ENCODE assay signal across 15 cellular contexts in the genomic region with DNA sequence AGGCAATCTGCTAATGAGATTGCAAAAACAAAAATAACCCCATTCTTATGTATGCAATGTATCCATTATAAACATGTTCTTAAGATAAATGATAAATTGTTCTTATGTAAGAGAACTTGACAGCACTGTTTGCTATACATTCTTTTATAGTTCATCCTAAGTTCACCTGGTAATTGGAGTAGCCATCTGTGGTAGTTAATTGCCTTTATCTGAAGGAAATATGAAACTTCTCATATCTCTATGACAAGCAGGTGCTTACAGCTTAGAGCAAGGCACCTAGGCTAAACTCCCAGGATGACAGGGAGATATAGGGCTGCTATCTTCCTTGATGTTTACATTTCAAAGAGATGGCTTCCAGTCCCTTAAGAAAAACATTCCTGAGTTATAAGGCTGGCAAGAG. TPM values are rescaled to one million over a fixed set of nuclear protein-coding genes. Genes with fewer than 3 reads are reported as not detected.
DNase-seq lines count a peak whose midpoint lies in the region; ATAC-seq and TF ChIP-seq lines count a peak whose summit lies in the region.
"Had no signal": no experiment of that assay in that cellular context is flagged by ENCODE, and none has a peak within 500 bp of the region (broad histone marks: within the 10 kb centered on the region; RNA-seq: fewer than 3 reads in every experiment).

No MANE protein-coding gene starts in this region.

- intact Hi-C loops in Right ventricle myocardium inferior (cut with DNase I), result no loop called here

- H3K27ac Mint-ChIP-seq in type B pancreatic cell, result peak overlapping the region; percentile 67
- no peak overlapping the region for H3K27ac Mint-ChIP-seq in stimulated activated naive B cell treated with anti-CD40 and anti-IgM and Interleukin-4, amounts not matched to agents 10 μg/mL and 1 μg/mL and 100 μg/mL, for 72 hours
- H3K27ac Mint-ChIP-seq: CD14-positive monocyte, IgD-negative memory B cell had no signal

- H3K36me3 Mint-ChIP-seq in type B pancreatic cell, result no peaks in the 10 kb centered on the region
- peaks cover 9 to 10% of the 10 kb centered on the region in 2 donors for H3K36me3 Mint-ChIP-seq in stimulated activated naive B cell treated with anti-CD40 and anti-IgM and Interleukin-4, amounts not matched to agents 10 μg/mL and 1 μg/mL and 100 μg/mL, for 72 hours
- H3K36me3 Mint-ChIP-seq: CD14-positive monocyte had no signal

- peak; percentile 79 for DNase-seq in NCI-H2171 treated with DMSO at 0.1 percent for 48 hours (lab: John Stamatoyannopoulos, UW)
- DNase-seq in NCI-H2171 (lab: John Stamatoyannopoulos, UW), result no peak
- peak; percentile 67 for DNase-seq in NCI-H2029 (lab: John Stamatoyannopoulos, UW)
- DNase-seq in NCI-H748 (lab: John Stamatoyannopoulos, UW; ENCODE audit: unreplicated experiment), result peak; percentile 77
- no peak for DNase-seq in type B pancreatic cell (ENCODE audit: extremely low spot score, unreplicated experiment)
- no peak for DNase-seq in stimulated activated naive B cell treated with anti-CD40 and anti-IgM and Interleukin-4, amounts not matched to agents 10 μg/mL and 1 μg/mL and 100 μg/mL, for 72 hours
- DNase-seq in Right ventricle myocardium inferior (ENCODE audit: missing footprints), result no peak
- DNase-seq: DND-41, GDM1, HCEC 1CT, NCI-H82, T-helper 9 cell had no signal

- H3K9me3 Mint-ChIP-seq in type B pancreatic cell, result peaks cover 13% of the 10 kb centered on the region
- H3K9me3 Mint-ChIP-seq in stimulated activated naive B cell treated with anti-CD40 and anti-IgM and Interleukin-4, amounts not matched to agents 10 μg/mL and 1 μg/mL and 100 μg/mL, for 72 hours, result peaks cover 10 to 14% of the 10 kb centered on the region in 2 donors

- peak overlapping the region; percentile 23 for H3K4me3 Mint-ChIP-seq in type B pancreatic cell
- H3K4me3 Mint-ChIP-seq in stimulated activated naive B cell treated with anti-CD40 and anti-IgM and Interleukin-4, amounts not matched to agents 10 μg/mL and 1 μg/mL and 100 μg/mL, for 72 hours, result no peak overlapping the region
- H3K4me3 Mint-ChIP-seq: CD14-positive monocyte, IgD-negative memory B cell had no signal

- no peaks in the 10 kb centered on the region for H3K27me3 Mint-ChIP-seq in type B pancreatic cell
- H3K27me3 Mint-ChIP-seq in stimulated activated naive B cell treated with anti-CD40 and anti-IgM and Interleukin-4, amounts not matched to agents 10 μg/mL and 1 μg/mL and 100 μg/mL, for 72 hours, result peaks cover 31 to 38% of the 10 kb centered on the region in 2 donors

- no peak for ATAC-seq in stimulated activated naive B cell treated with anti-CD40 and anti-IgM and Interleukin-4, amounts not matched to agents 10 μg/mL and 1 μg/mL and 100 μg/mL, for 72 hours (replicated peaks)
- ATAC-seq in Right ventricle myocardium inferior (no peak), HG02763 (IDR thresholded peaks at IDR 0.05; ENCODE audit: unreplicated experiment) (no peak)

- no peaks in the 10 kb centered on the region for H3K4me1 Mint-ChIP-seq in type B pancreatic cell (ENCODE audit: unreplicated experiment)
- H3K4me1 Mint-ChIP-seq in stimulated activated naive B cell treated with anti-CD40 and anti-IgM and Interleukin-4, amounts not matched to agents 10 μg/mL and 1 μg/mL and 100 μg/mL, for 72 hours, result no peaks in the 10 kb centered on the region
- H3K4me1 Mint-ChIP-seq: CD14-positive monocyte, IgD-negative memory B cell had no signal

- no peak for TF ChIP-seq CTCF in type B pancreatic cell (conservative IDR thresholded peaks at IDR 0.05)

RNA-seq across cellular contexts. Expression of a gene that starts 21.3 kb away (rescaled TPM):
- 21.8 and 36.4 TPM in 2 replicates for total RNA-seq in type B pancreatic cell (ENCODE audit: low replicate concordance)
- 2.7 TPM for total RNA-seq in Right ventricle myocardium inferior

RNA-seq across cellular contexts. Expression of a gene that starts 21.8 kb away (rescaled TPM):
- 6.3 and 7.8 TPM in 2 replicates for total RNA-seq in type B pancreatic cell (ENCODE audit: low replicate concordance)
- total RNA-seq in Right ventricle myocardium inferior, result 1.8 TPM

Comparison
In these comparisons a context has a peak if more than half of its experiments do, and no peak if none do; other contexts are left out.
1. DNase-seq: peak in NCI-H2171 treated with DMSO at 0.1 percent for 48 hours (single experiment), NCI-H2029 (single experiment) and NCI-H748 (single experiment); none in NCI-H2171 (single experiment), type B pancreatic cell (single experiment), stimulated activated naive B cell treated with anti-CD40 and anti-IgM and Interleukin-4, amounts not matched to agents 10 μg/mL and 1 μg/mL and 100 μg/mL, for 72 hours (single experiment) and Right ventricle myocardium inferior (single experiment).